In the genomic region with DNA sequence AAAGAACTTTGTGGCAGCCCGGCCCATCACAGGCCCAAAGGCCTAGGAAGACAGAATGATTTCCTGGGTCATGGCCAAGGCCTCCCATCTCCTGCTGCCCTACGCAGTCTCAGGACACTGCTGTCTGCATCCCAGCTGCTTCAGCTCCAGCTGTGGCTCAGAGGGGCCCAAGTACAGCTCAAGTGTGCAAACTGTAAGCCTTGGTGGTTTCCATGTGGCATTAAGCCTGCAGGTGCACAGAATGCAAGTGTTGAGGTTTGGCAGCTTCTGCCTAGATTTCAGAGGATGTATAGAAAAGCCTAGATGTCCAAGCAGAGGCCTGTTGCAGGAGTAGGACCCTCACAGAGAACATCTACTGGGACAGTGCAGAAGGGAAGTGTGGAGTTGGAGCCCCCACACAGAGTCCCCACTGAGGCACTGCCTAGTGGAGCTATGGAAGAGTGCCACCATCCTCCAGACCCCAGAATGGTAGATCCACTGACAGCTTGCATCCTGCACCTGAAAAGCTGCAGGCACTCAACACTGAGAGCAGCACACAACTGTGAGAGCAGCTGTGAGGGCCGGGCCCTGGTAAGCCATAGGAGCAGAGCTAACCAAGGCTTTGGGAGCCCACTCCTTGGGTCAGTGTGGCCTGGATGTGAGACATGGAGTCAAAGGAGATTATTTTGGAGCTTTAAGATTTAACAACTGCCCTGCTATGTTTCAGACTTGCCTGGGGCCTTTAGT, we compare ENCODE assay signal across 31 cellular contexts.
"Had no signal": no experiment of that assay in that cellular context is flagged by ENCODE, and none has a peak within 500 bp of the region (broad histone marks: within the 10 kb centered on the region; RNA-seq: fewer than 3 reads in every experiment).

No MANE protein-coding gene starts in this region.

- H3K36me3 ChIP-seq: MG63, SJSA1 had no signal

- H3K9ac ChIP-seq: SK-N-SH had no signal

- H3K4me3 ChIP-seq: MG63, PC-9, SJSA1 had no signal

- H3K27ac ChIP-seq: PC-9, RWPE1, SJSA1 had no signal

- H3K27me3 ChIP-seq: MG63, SJSA1 had no signal

- H3K9me3 ChIP-seq: MG63, SJSA1, SK-N-SH had no signal

- H3K4me1 ChIP-seq: SJSA1 had no signal

- H3K4me2 ChIP-seq: PC-9, SK-N-SH had no signal

- ATAC-seq: Panc1 had no signal

- DNase-seq: Kasumi-1, KG1, MG63, MV-4-11, NCI-H1048, NCI-H1092 treated with DMSO at 0.1 percent for 48 hours, NCI-H1105 treated with DMSO at 0.1 percent for 48 hours, NCI-H1417, NCI-H1436, NCI-H146, NCI-H1694, NCI-H187, NCI-H2029, NCI-H2081, NCI-H226, NCI-H446 treated with DMSO at 0.1 percent for 48 hours, NCI-H510A, NCI-H524, NCI-H526, NCI-H69, NCI-H748 treated with DMSO at 0.1 percent for 48 hours, NCI-H82, PC-9, Right ventricle myocardium superior, SHP77 treated with DMSO at 0.1 percent for 48 hours, SK-N-SH, SW 1271, T-helper 1 cell had no signal

- H3K9me2 ChIP-seq: SK-N-SH had no signal
